ENCODE assay signal across 1 cellular context in genomic region chr7:2242541-2243482, GRCh38.
TF ChIP-seq lines count a peak whose summit lies in the region.

No MANE protein-coding gene starts in this region.

TF ChIP-seq in IMR-90, 13 proteins besides CTCF, POLR2A, EP300 and RAD21:
- TF ChIP-seq MXI1 (IDR thresholded peaks at IDR 0.05; ENCODE audit: borderline replicate concordance, low read depth, low read length) (no peak), NFE2L2 (IDR thresholded peaks at IDR 0.05; ENCODE audit: low read depth, low read length) (no peak), ELK1 (IDR thresholded peaks at IDR 0.05; ENCODE audit: borderline replicate concordance, low read depth, low read length) (no peak), RCOR1 (IDR thresholded peaks at IDR 0.05; ENCODE audit: insufficient replicate concordance, low read length) (no peak), CHD1 (IDR thresholded peaks at IDR 0.05; ENCODE audit: low read depth, low read length) (no peak), FOS (IDR thresholded peaks at IDR 0.05; ENCODE audit: low read depth, low read length) (no peak), MAZ (IDR thresholded peaks at IDR 0.05; ENCODE audit: borderline replicate concordance, low read depth, low read length) (no peak), MAFK (IDR thresholded peaks at IDR 0.05; ENCODE audit: low read depth, low read length) (no peak), BHLHE40 (IDR thresholded peaks at IDR 0.05; ENCODE audit: low read depth, low read length) (no peak), CEBPB (IDR thresholded peaks at IDR 0.05; ENCODE audit: low read depth, low read length) (no peak), RFX5 (IDR thresholded peaks at IDR 0.05; ENCODE audit: low read depth, low read length) (no peak), SMC3 (IDR thresholded peaks at IDR 0.05; ENCODE audit: low read depth, low read length) (no peak), USF2 (IDR thresholded peaks at IDR 0.05; ENCODE audit: low read depth, low read length) (no peak)
